ENCODE assay signal across 9 cellular contexts in the genomic region with DNA sequence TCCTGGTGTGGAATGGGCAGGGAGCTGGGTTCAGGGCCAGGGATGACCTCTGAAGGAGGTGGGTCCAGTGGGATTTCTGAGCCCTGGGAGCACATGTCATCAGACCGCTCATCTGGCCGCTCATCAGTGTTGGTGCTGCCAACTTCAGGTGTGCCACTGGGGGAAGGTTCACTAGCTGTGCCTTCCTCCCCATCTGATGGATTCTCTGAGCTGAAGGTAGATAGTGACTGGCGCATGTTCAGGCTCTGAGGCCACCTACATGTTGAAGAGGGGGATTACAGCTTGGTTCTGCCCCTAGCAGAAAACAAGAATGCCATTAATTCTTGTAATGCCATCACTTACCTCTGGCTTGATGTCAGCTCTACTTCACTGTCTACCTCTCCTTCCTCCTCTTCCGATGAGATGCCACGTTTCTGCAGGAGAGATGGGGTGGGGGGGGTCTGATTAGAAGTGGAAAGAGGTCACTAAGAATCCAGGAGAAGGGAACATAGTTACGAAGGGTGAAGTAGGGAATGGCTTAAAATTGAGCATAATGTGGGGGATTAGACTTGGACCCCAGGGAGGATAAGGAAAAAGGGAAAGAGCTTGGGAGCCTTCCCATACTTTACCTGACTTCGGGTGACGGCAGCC. TPM values are rescaled to one million over a fixed set of nuclear protein-coding genes. Genes with fewer than 3 reads are reported as not detected.
DNase-seq lines count a peak whose midpoint lies in the region; ATAC-seq and TF ChIP-seq lines count a peak whose summit lies in the region.
"Had no signal": no experiment of that assay in that cellular context is flagged by ENCODE, and none has a peak within 500 bp of the region (broad histone marks: within the 10 kb centered on the region; RNA-seq: fewer than 3 reads in every experiment).

No MANE protein-coding gene starts in this region.

- H3K36me3 Mint-ChIP-seq in mesothelial cell of epicardium, result peaks cover 14% of the 10 kb centered on the region

- H3K4me1 ChIP-seq in HUES64 (ENCODE audit: insufficient read depth, low read length), result peaks cover 11% of the 10 kb centered on the region; the same call in 1 of the 2 replicates

- peak; percentile 53 for DNase-seq in Caki2 (ENCODE audit: low read depth)
- DNase-seq in amniotic epithelial cell (ENCODE audit: low read depth), result peak; percentile 38
- no peak for DNase-seq in mesothelial cell of epicardium (ENCODE audit: low spot score in 2 of 2, unreplicated experiment in 2 of 2)
- DNase-seq in A172 (ENCODE audit: low spot score), result no peak
- DNase-seq in putamen (ENCODE audit: low spot score), result no peak
- no peak for DNase-seq in hippocampal formation (lab: John Stamatoyannopoulos, UW)
- DNase-seq: central memory CD4-positive, alpha-beta T cell had no signal

- H3K27ac Mint-ChIP-seq in mesothelial cell of epicardium, result peak overlapping the region; percentile 63

- TF ChIP-seq CTCF in mesothelial cell of epicardium (IDR thresholded peaks at IDR 0.05; ENCODE audit: unreplicated experiment), result peak; percentile 23

- no peaks in the 10 kb centered on the region for H3K9me3 Mint-ChIP-seq in mesothelial cell of epicardium

- WGBS in HUES64, result 85% methylated on average over 8 of the region's 8 CpGs

- H3K4me3 Mint-ChIP-seq in mesothelial cell of epicardium, result no peak overlapping the region

- in situ Hi-C loops in Caki2 (cut with HindIII; ENCODE audit: low pct_unique_long_range_greater_than_20kb, low sequenced_read_pairs), result no loop called here

- H3K4me1 Mint-ChIP-seq in mesothelial cell of epicardium, result peaks cover 3% of the 10 kb centered on the region

- H3K27ac ChIP-seq in HUES64 (ENCODE audit: low read depth, low read length), result peak overlapping the region; percentile 53; the same call in 1 of the 2 replicates

- no peaks in the 10 kb centered on the region for H3K27me3 Mint-ChIP-seq in mesothelial cell of epicardium (ENCODE audit: low read depth)

- H3K4me3 ChIP-seq in HUES64 (ENCODE audit: low read length), result no peak overlapping the region

- H3K9me3 ChIP-seq in HUES64 (ENCODE audit: insufficient read depth, low read depth, low read length), result no peaks in the 10 kb centered on the region

- no peak overlapping the region for H3K9ac ChIP-seq in HUES64 (ENCODE audit: low read depth, low read length)

- no peak for ATAC-seq in HG02885 (IDR thresholded peaks at IDR 0.05; ENCODE audit: poor library complexity, unreplicated experiment)

- peaks cover 94% of the 10 kb centered on the region for H3K36me3 ChIP-seq in HUES64 (ENCODE audit: insufficient read depth, low read length)

- H3K27me3 ChIP-seq in HUES64 (ENCODE audit: insufficient read depth, low read length), result no peaks in the 10 kb centered on the region

RNA-seq across cellular contexts. Expression of gene MAP3K12, which starts 17.2 kb away (rescaled TPM):
- 23.2 and 31.1 TPM in 2 replicates for total RNA-seq in Caki2 (2014; rRNA removed; shearing (Covaris generic); ENCODE audit: low replicate concordance)
- polyA plus RNA-seq in HUES64 (2013, experiment 1 of 2), result 13.1 TPM
- 11.2 TPM for polyA plus RNA-seq in HUES64 (2013, experiment 2 of 2)
- total RNA-seq in mesothelial cell of epicardium, result 35.4 to 41.8 TPM (median 37.0 TPM) in 3 replicates
- 14.0 and 14.7 TPM in 2 replicates for total RNA-seq in A172 (2014; rRNA removed; shearing (Covaris generic))

RNA-seq across cellular contexts. Expression of gene TARBP2, which starts 19.0 kb away (rescaled TPM):
- 101 and 110 TPM in 2 replicates for total RNA-seq in Caki2 (2014; rRNA removed; shearing (Covaris generic); ENCODE audit: low replicate concordance)
- 58.7 TPM for polyA plus RNA-seq in HUES64 (2013, experiment 1 of 2)
- polyA plus RNA-seq in HUES64 (2013, experiment 2 of 2), result 51.9 TPM
- total RNA-seq in mesothelial cell of epicardium, result 45.6 to 50.5 TPM (median 50.4 TPM) in 3 replicates
- total RNA-seq in A172 (2014; rRNA removed; shearing (Covaris generic)), result 53.2 and 60.0 TPM in 2 replicates

RNA-seq across cellular contexts. Expression of gene NPFF, which starts 25.2 kb away (rescaled TPM):
- not detected in 2 replicates for total RNA-seq in Caki2 (2014; rRNA removed; shearing (Covaris generic); ENCODE audit: low replicate concordance)
- polyA plus RNA-seq in HUES64 (2013, experiment 1 of 2), result 0.45 TPM
- polyA plus RNA-seq in HUES64 (2013, experiment 2 of 2), result not detected
- total RNA-seq in mesothelial cell of epicardium, result not detected in 3 replicates
- total RNA-seq in A172 (2014; rRNA removed; shearing (Covaris generic)), result not detected in 2 replicates

RNA-seq across cellular contexts. Expression of gene PCBP2, which starts 30.2 kb away (rescaled TPM):
- 190 and 201 TPM in 2 replicates for total RNA-seq in Caki2 (2014; rRNA removed; shearing (Covaris generic); ENCODE audit: low replicate concordance)
- 672 TPM for polyA plus RNA-seq in HUES64 (2013, experiment 1 of 2)
- 709 TPM for polyA plus RNA-seq in HUES64 (2013, experiment 2 of 2)
- 1,058 to 1,073 TPM (median 1,066 TPM) in 3 replicates for total RNA-seq in mesothelial cell of epicardium
- total RNA-seq in A172 (2014; rRNA removed; shearing (Covaris generic)), result 107 and 137 TPM in 2 replicates

RNA-seq across cellular contexts. Expression of gene PRR13, which starts 40.5 kb away (rescaled TPM):
- 151 and 174 TPM in 2 replicates for total RNA-seq in Caki2 (2014; rRNA removed; shearing (Covaris generic); ENCODE audit: low replicate concordance)
- 106 TPM for polyA plus RNA-seq in HUES64 (2013, experiment 1 of 2)
- 122 TPM for polyA plus RNA-seq in HUES64 (2013, experiment 2 of 2)
- 74.1 to 87.4 TPM (median 76.2 TPM) in 3 replicates for total RNA-seq in mesothelial cell of epicardium
- total RNA-seq in A172 (2014; rRNA removed; shearing (Covaris generic)), result 75.2 and 180 TPM in 2 replicates

Comparison
In these comparisons a context has a peak if more than half of its experiments do, and no peak if none do; other contexts are left out.
1. DNase-seq: peak in Caki2 (single experiment) and amniotic epithelial cell (single experiment); none in mesothelial cell of epicardium (0 of 2), A172 (single experiment), putamen (single experiment) and hippocampal formation (0 of 2).